17 cellular contexts compared by ENCODE assay signal in the genomic region with DNA sequence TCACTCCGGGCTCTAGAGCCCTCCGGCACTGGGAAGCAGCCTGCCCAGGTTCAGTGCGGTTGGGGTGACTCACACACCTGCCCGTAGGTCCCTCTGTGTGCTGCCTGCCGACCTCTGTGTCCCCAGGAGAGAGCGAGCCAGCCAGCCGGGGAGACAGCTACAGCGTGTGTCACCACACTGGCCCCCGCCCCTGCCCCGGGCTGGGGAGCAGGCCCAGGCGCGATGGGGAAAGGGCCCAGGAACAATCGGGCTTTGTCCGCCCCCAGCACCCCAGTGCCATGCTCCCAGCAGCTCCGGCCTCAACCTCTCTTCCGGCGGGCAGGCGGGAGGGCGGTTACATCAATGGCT. TPM values are rescaled to one million over a fixed set of nuclear protein-coding genes. Genes with fewer than 3 reads are reported as not detected.
DNase-seq lines count a peak whose midpoint lies in the region; ATAC-seq and TF ChIP-seq lines count a peak whose summit lies in the region.
"Had no signal": no experiment of that assay in that cellular context is flagged by ENCODE, and none has a peak within 500 bp of the region (broad histone marks: within the 10 kb centered on the region; RNA-seq: fewer than 3 reads in every experiment).

A gene (minus strand): TSS at position 179 of the 348 bp plus-strand sequence. CDS start 1,487 bp downstream, outside the sequence.

- H3K4me2 ChIP-seq in PC-3 (ENCODE audit: low read length), result peak within 1 kb of the TSS; percentile 71

- peak within 1 kb of the TSS; percentile 30; the same call in 1 of the 2 replicates for H2AFZ ChIP-seq in PC-3 (ENCODE audit: low read length)

- H3K27ac ChIP-seq in PC-3 (ENCODE audit: low read length) (peak within 1 kb of the TSS; percentile 70), temporal lobe (ENCODE audit: low read depth, low read length) (peak within 1 kb of the TSS; percentile 98)
- H3K27ac ChIP-seq: ascending aorta had no signal

- CTCF ChIA-PET in PC-3 (lab: Charles Lee), result no interaction called here

- no peaks in the 10 kb centered on the region for H3K9me3 ChIP-seq in PC-3 (ENCODE audit: low read length)
- H3K9me3 ChIP-seq: ascending aorta had no signal

- H3K9me2 ChIP-seq in PC-3 (replicated peaks; ENCODE audit: low read length), result no peaks in the 10 kb centered on the region

- no peaks in the 10 kb centered on the region for H3K36me3 ChIP-seq in PC-3 (ENCODE audit: low read depth, low read length)
- H3K36me3 ChIP-seq: ascending aorta had no signal

- BruUV-seq in PC-3 (replicated peaks; lab: Mats Ljungman, UMichigan), result no TSS peak

- TF ChIP-seq CTCF in PC-3 (conservative IDR thresholded peaks at IDR 0.05; ENCODE audit: low read depth, low read length) (no peak), epithelial cell of esophagus (IDR thresholded peaks at IDR 0.05; ENCODE audit: insufficient read depth, low read depth, low read length, missing control alignments) (no peak)

- ATAC-seq in PC-3 (peak; percentile 95), HG02571 (IDR thresholded peaks at IDR 0.05; ENCODE audit: unreplicated experiment) (no peak)
- ATAC-seq: stimulated activated naive B cell treated with anti-CD40 and anti-IgM and Interleukin-4, amounts not matched to agents 10 μg/mL and 1 μg/mL and 100 μg/mL, for 72 hours had no signal

- POLR2A ChIA-PET in PC-3 (lab: Charles Lee; ENCODE audit: unreplicated experiment), result no interaction called here

- H3F3A ChIP-seq in PC-3 (ENCODE audit: low read length, unreplicated experiment), result peaks cover 6% of the 10 kb centered on the region

- H3K4me3 ChIP-seq in PC-3 (ENCODE audit: low read length) (0 out of 2 replicates have a peak within 1 kb of the TSS, but pooled peaks have one; percentile 9), epithelial cell of esophagus (ENCODE audit: low read length) (no peak within 1 kb of the TSS)
- H3K4me3 ChIP-seq: ascending aorta had no signal

- peaks cover 74% of the 10 kb centered on the region for H3K4me1 ChIP-seq in PC-3 (ENCODE audit: insufficient read depth, low read length)
- H3K4me1 ChIP-seq: ascending aorta had no signal

- DNase-seq in PC-3, result peak; percentile 98
- peak; percentile 25 for DNase-seq in epithelial cell of esophagus (ENCODE audit: low read depth)
- DNase-seq in medulla oblongata (ENCODE audit: extremely low spot score), result peak; percentile 91
- no peak for DNase-seq in ecto neural progenitor cell (ENCODE audit: low spot score)
- no peak for DNase-seq in stimulated activated naive CD4-positive, alpha-beta T cell treated with Interleukin-2 at 50 U/mL for 16 hours (lab: John Stamatoyannopoulos, UW)
- DNase-seq: activated CD4-positive, alpha-beta T cell treated with anti-CD3 and anti-CD28 coated beads, Interleukin-2, amount 50 U/mL, for 48 hours; CD4-positive, CD25-positive, alpha-beta regulatory T cell; Karpas-422; naive B cell; NCI-H1694 treated with DMSO at 0.1 percent for 48 hours; NCI-H526 treated with DMSO at 0.1 percent for 48 hours; stimulated activated naive B cell treated with anti-CD40 and anti-IgM and Interleukin-4, amounts not matched to agents 10 μg/mL and 1 μg/mL and 100 μg/mL, for 72 hours had no signal

- peaks cover 5% of the 10 kb centered on the region; the same call in 1 of the 2 replicates for H3K79me2 ChIP-seq in PC-3 (ENCODE audit: low read length)

- no peaks in the 10 kb centered on the region for H4K20me1 ChIP-seq in PC-3 (ENCODE audit: low read length)

- H3K9ac ChIP-seq in PC-3 (ENCODE audit: low read length), result peak within 1 kb of the TSS; percentile 15

- H3K27me3 ChIP-seq in PC-3 (ENCODE audit: low read length), result no peaks in the 10 kb centered on the region
- H3K27me3 ChIP-seq: ascending aorta had no signal

- intact Hi-C loops in PC-3 (cut with micrococcal nuclease), result no loop called here

RNA-seq across cellular contexts. Expression of the gene that starts here (rescaled TPM):
- total RNA-seq in PC-3 (2014; rRNA removed), result 73.7 and 75.0 TPM in 2 replicates
- 0.25 TPM for total RNA-seq in temporal lobe
- total RNA-seq: ascending aorta; CD4-positive, CD25-positive, alpha-beta regulatory T cell; dermis microvascular lymphatic vessel endothelial cell; T-helper 2 cell treated with Interferon-gamma antibody and Interleukin-4, amounts not matched to agents 100 ng/mL and 5 ng/mL, for 36 hours had no signal

Comparison
In these comparisons a context has a peak if more than half of its experiments do, and no peak if none do; other contexts are left out.
1. RNA of the gene that starts here (total RNA-seq): 73.7 to 75.0 TPM in PC-3; 0.25 TPM in temporal lobe (single experiment); every median in the first group is over 10 times any median in the second.
2. DNase-seq: peak in PC-3 (single experiment), epithelial cell of esophagus (single experiment) and medulla oblongata (single experiment); none in ecto neural progenitor cell (single experiment) and stimulated activated naive CD4-positive, alpha-beta T cell treated with Interleukin-2 at 50 U/mL for 16 hours (single experiment).